ENCODE assay signal across 14 cellular contexts in the genomic region with DNA sequence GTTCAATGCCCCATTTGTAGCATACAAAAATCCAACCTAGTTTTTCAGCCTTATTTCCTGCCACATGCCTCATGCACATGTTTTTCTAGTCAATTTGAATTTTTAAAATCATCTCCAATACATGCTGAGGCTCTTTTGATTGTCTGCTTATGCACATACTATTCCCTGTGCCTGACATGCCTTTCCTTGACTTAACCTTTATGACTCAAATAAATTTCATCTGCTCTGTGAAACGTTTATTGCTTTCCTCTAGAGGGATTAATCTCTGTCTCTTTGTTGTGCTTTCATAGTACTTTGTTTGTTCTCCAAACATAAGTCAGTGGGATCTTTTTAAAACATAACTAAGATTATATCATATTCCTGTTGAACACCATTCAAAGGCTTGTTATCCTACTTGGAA.
DNase-seq lines count a peak whose midpoint lies in the region; ATAC-seq and TF ChIP-seq lines count a peak whose summit lies in the region.
"Had no signal": no experiment of that assay in that cellular context is flagged by ENCODE, and none has a peak within 500 bp of the region (broad histone marks: within the 10 kb centered on the region; RNA-seq: fewer than 3 reads in every experiment).

No MANE protein-coding gene starts in this region.

- no peak for TF ChIP-seq CTCF in Caco-2 (IDR thresholded peaks at IDR 0.05; ENCODE audit: insufficient read depth in 1 of 2, low read depth in 1 of 2, low read length in 1 of 2, severe bottlenecking in 1 of 2, unreplicated experiment in 1 of 2)

- BruUV-seq in Caco-2 (replicated peaks; lab: Mats Ljungman, UMichigan): no TSS peak

- peaks cover 34% of the 10 kb centered on the region for H3K9me3 Mint-ChIP-seq in Caco-2 (ENCODE audit: unreplicated experiment)

- H3K27me3 Mint-ChIP-seq in Caco-2 (ENCODE audit: insufficient read depth, unreplicated experiment): no peaks in the 10 kb centered on the region
- H3K27me3 Mint-ChIP-seq: CD4-positive, alpha-beta memory T cell had no signal

- no peaks in the 10 kb centered on the region for H3K27me3 ChIP-seq in Caco-2 (replicated peaks; ENCODE audit: control insufficient read depth, insufficient read depth, low read length)

- CTCF ChIA-PET in Caco-2 (lab: Charles Lee): no interaction called here

- H3K4me3 Mint-ChIP-seq in Caco-2 (ENCODE audit: unreplicated experiment): no peak overlapping the region
- H3K4me3 Mint-ChIP-seq: CD4-positive, alpha-beta memory T cell had no signal

- H3K4me1 Mint-ChIP-seq in Caco-2 (ENCODE audit: low read depth, unreplicated experiment): no peaks in the 10 kb centered on the region
- H3K4me1 Mint-ChIP-seq: CD4-positive, alpha-beta memory T cell had no signal

- DNase-seq in NCI-H69 (lab: John Stamatoyannopoulos, UW): peak; percentile 23
- DNase-seq in left colon: no peak
- peak; percentile 4 for DNase-seq in smooth muscle cell of the brain vasculature (ENCODE audit: low read depth, low spot score)
- no peak for DNase-seq in NCI-H1694 (lab: John Stamatoyannopoulos, UW)
- DNase-seq in Caco-2: no peak
- DNase-seq: C1 segment of cervical spinal cord; CD4-positive, alpha-beta memory T cell; COR-L47; DMS153; DND-41; GM23248; H7; HCEC 1CT had no signal

- POLR2A ChIA-PET in Caco-2 (lab: Charles Lee): no interaction called here

- intact Hi-C loops in left colon (cut with DNase I, micrococcal nuclease) (no loop called here), Caco-2 (cut with micrococcal nuclease; ENCODE audit: unreplicated experiment) (no loop called here)

- no peaks in the 10 kb centered on the region for H3K4me1 ChIP-seq in Caco-2

- H3K27ac Mint-ChIP-seq in Caco-2 (ENCODE audit: unreplicated experiment): no peak overlapping the region
- H3K27ac Mint-ChIP-seq: CD4-positive, alpha-beta memory T cell had no signal

- H3K36me3 Mint-ChIP-seq in Caco-2 (ENCODE audit: insufficient read depth, unreplicated experiment): no peaks in the 10 kb centered on the region
- H3K36me3 Mint-ChIP-seq: CD4-positive, alpha-beta memory T cell had no signal

- ATAC-seq in left colon (peak; percentile 83), HG02870 (IDR thresholded peaks at IDR 0.05; ENCODE audit: unreplicated experiment) (no peak)

- no peak overlapping the region for H3K4me3 ChIP-seq in Caco-2 (ENCODE audit: low read depth, low read length)
- H3K4me3 ChIP-seq: GM23248 had no signal

- H3K9me3 ChIP-seq in Caco-2: peaks cover 12% of the 10 kb centered on the region

- H3K36me3 ChIP-seq in Caco-2 (ENCODE audit: control insufficient read depth, insufficient read depth, low read length): no peaks in the 10 kb centered on the region

Comparison
In these comparisons a context has a peak if more than half of its experiments do, and no peak if none do; other contexts are left out.
1. DNase-seq: peak in NCI-H69 (single experiment) and smooth muscle cell of the brain vasculature (single experiment); none in left colon (0 of 2), NCI-H1694 (single experiment) and Caco-2 (0 of 2).